14 cellular contexts compared by ENCODE assay signal in genomic region chr10:126930506-126931458, GRCh38. TPM values are rescaled to one million over a fixed set of nuclear protein-coding genes. Genes with fewer than 3 reads are reported as not detected.
A peak's percentile ranks its signal among the peaks of the same experiment; 100 is the strongest.
DNase-seq lines count a peak whose midpoint lies in the region; ATAC-seq and TF ChIP-seq lines count a peak whose summit lies in the region.
"Had no signal": no experiment of that assay in that cellular context is flagged by ENCODE, and none has a peak within 500 bp of the region (broad histone marks: within the 10 kb centered on the region; RNA-seq: fewer than 3 reads in every experiment).

No MANE protein-coding gene starts in this region.

- H3K4me1 ChIP-seq in Caco-2, result peaks cover 15% of the 10 kb centered on the region; the same call in 1 of the 2 replicates
- peaks cover 0 to 27% of the 10 kb centered on the region in 2 donors for H3K4me1 ChIP-seq in left lung
- H3K4me1 ChIP-seq in skeletal muscle satellite cell (ENCODE audit: control insufficient read depth, insufficient read depth, low read length), result peaks cover 20% of the 10 kb centered on the region
- H3K4me1 ChIP-seq in PC-3 (ENCODE audit: insufficient read depth, low read length), result peaks cover 16% of the 10 kb centered on the region

- H3K9ac ChIP-seq in skeletal muscle satellite cell (ENCODE audit: low read depth, low read length) (no peak overlapping the region), PC-3 (ENCODE audit: low read length) (no peak overlapping the region)
- H3K9ac ChIP-seq: BLaER1 had no signal

- DNase-seq in Caco-2 (no peak), endothelial cell (ENCODE audit: low spot score) (no peak), left lung (no peak), PC-3 (no peak), GOT3 (lab: John Stamatoyannopoulos, UW) (no peak)
- DNase-seq: activated CD4-positive, CD25-positive, alpha-beta regulatory T cell; amygdala; kidney glomerular epithelial cell; NCI-H2029 treated with DMSO at 0.1 percent for 48 hours; retina had no signal

- H3K27ac Mint-ChIP-seq in Caco-2 (ENCODE audit: unreplicated experiment), result peak overlapping the region; percentile 61
- no peak overlapping the region for H3K27ac Mint-ChIP-seq in endothelial cell (ENCODE audit: unreplicated experiment)

- H3K4me2 ChIP-seq in skeletal muscle satellite cell (ENCODE audit: low read length) (peak overlapping the region; percentile 77), PC-3 (ENCODE audit: low read length) (no peak overlapping the region)
- H3K4me2 ChIP-seq: BLaER1 had no signal

- POLR2A ChIA-PET in Caco-2 (lab: Charles Lee) (no interaction called here), PC-3 (lab: Charles Lee; ENCODE audit: unreplicated experiment) (no interaction called here)

- TF ChIP-seq CTCF in Caco-2 (IDR thresholded peaks at IDR 0.05; ENCODE audit: insufficient read depth in 1 of 2, low read depth in 1 of 2, low read length in 1 of 2, severe bottlenecking in 1 of 2, unreplicated experiment in 1 of 2) (no peak), endothelial cell (IDR thresholded peaks at IDR 0.05; ENCODE audit: unreplicated experiment) (no peak), left lung (IDR thresholded peaks at IDR 0.05) (no peak), PC-3 (conservative IDR thresholded peaks at IDR 0.05; ENCODE audit: low read depth, low read length) (no peak)

- H3K9me2 ChIP-seq in PC-3 (replicated peaks; ENCODE audit: low read length), result no peaks in the 10 kb centered on the region

- H3K27ac ChIP-seq in left lung, result peak overlapping the region in 1 of 2 donors; percentile 56
- no peak overlapping the region for H3K27ac ChIP-seq in PC-3 (ENCODE audit: low read length)
- H3K27ac ChIP-seq: BLaER1 had no signal

- H3K4me3 ChIP-seq in Caco-2 (ENCODE audit: low read depth, low read length) (no peak overlapping the region), left lung (no peak overlapping the region), skeletal muscle satellite cell (ENCODE audit: low read length) (peak overlapping the region; percentile 53), PC-3 (ENCODE audit: low read length) (no peak overlapping the region)
- H3K4me3 ChIP-seq: BLaER1 had no signal

- intact Hi-C loops in Caco-2 (cut with micrococcal nuclease; ENCODE audit: unreplicated experiment) (no loop called here), left lung (cut with DNase I) (no loop called here), PC-3 (cut with micrococcal nuclease) (no loop called here)

- H3K27me3 Mint-ChIP-seq in Caco-2 (ENCODE audit: insufficient read depth, unreplicated experiment) (no peaks in the 10 kb centered on the region), endothelial cell (ENCODE audit: unreplicated experiment) (peaks cover 13% of the 10 kb centered on the region)

- peaks cover 5% of the 10 kb centered on the region for H3K4me1 Mint-ChIP-seq in Caco-2 (ENCODE audit: low read depth, unreplicated experiment)
- H3K4me1 Mint-ChIP-seq in endothelial cell (ENCODE audit: unreplicated experiment), result peaks cover 46% of the 10 kb centered on the region

- H3K79me2 ChIP-seq in PC-3 (ENCODE audit: low read length), result peaks cover 77% of the 10 kb centered on the region

- H3K9me3 Mint-ChIP-seq in Caco-2 (ENCODE audit: unreplicated experiment) (no peaks in the 10 kb centered on the region), endothelial cell (ENCODE audit: unreplicated experiment) (no peaks in the 10 kb centered on the region)

- H3K9me3 ChIP-seq in Caco-2 (no peaks in the 10 kb centered on the region), left lung (no peaks in the 10 kb centered on the region), skeletal muscle satellite cell (replicated peaks; ENCODE audit: low read length) (no peaks in the 10 kb centered on the region), PC-3 (ENCODE audit: low read length) (no peaks in the 10 kb centered on the region)
- H3K9me3 ChIP-seq: BLaER1 had no signal

- CTCF ChIA-PET in Caco-2 (lab: Charles Lee), result no interaction called here
- CTCF ChIA-PET in PC-3 (lab: Charles Lee), result no interaction called here

- peak; percentile 51 for ATAC-seq in left lung
- no peak for ATAC-seq in PC-3
- ATAC-seq in activated CD4-positive, CD25-positive, alpha-beta regulatory T cell treated with anti-CD3 and anti-CD28 coated beads, Interleukin-2, amount 50 U/mL, for 24 hours, result no peak
- ATAC-seq in HG02970 (IDR thresholded peaks at IDR 0.05; ENCODE audit: low FRiP score, unreplicated experiment), result no peak

- no peaks in the 10 kb centered on the region for H3F3A ChIP-seq in PC-3 (ENCODE audit: low read length, unreplicated experiment)

- BruUV-seq in Caco-2 (replicated peaks; lab: Mats Ljungman, UMichigan), result no TSS peak
- BruUV-seq in PC-3 (replicated peaks; lab: Mats Ljungman, UMichigan), result no TSS peak

- H4K20me1 ChIP-seq in PC-3 (ENCODE audit: low read length), result no peaks in the 10 kb centered on the region
- H4K20me1 ChIP-seq: BLaER1 had no signal

- H3K27me3 ChIP-seq in Caco-2 (replicated peaks; ENCODE audit: control insufficient read depth, insufficient read depth, low read length), result no peaks in the 10 kb centered on the region
- H3K27me3 ChIP-seq in left lung, result no peaks in the 10 kb centered on the region
- no peaks in the 10 kb centered on the region for H3K27me3 ChIP-seq in skeletal muscle satellite cell (ENCODE audit: control insufficient read depth, insufficient read depth, low read length)
- H3K27me3 ChIP-seq in PC-3 (ENCODE audit: low read length), result no peaks in the 10 kb centered on the region
- H3K27me3 ChIP-seq: BLaER1 had no signal

- no peak overlapping the region for H2AFZ ChIP-seq in PC-3 (ENCODE audit: low read length)

- H3K4me3 Mint-ChIP-seq in Caco-2 (ENCODE audit: unreplicated experiment) (no peak overlapping the region), endothelial cell (ENCODE audit: unreplicated experiment) (peak overlapping the region; percentile 66)

- H3K36me3 Mint-ChIP-seq in Caco-2 (ENCODE audit: insufficient read depth, unreplicated experiment), result peaks cover 51% of the 10 kb centered on the region
- H3K36me3 Mint-ChIP-seq in endothelial cell (ENCODE audit: low read depth, unreplicated experiment), result peaks cover 45% of the 10 kb centered on the region

- H3K36me3 ChIP-seq in Caco-2 (ENCODE audit: control insufficient read depth, insufficient read depth, low read length) (peaks cover 2% of the 10 kb centered on the region), left lung (peaks cover 0 to 10% of the 10 kb centered on the region in 2 donors), skeletal muscle satellite cell (ENCODE audit: insufficient read depth, low read length) (peaks cover 16% of the 10 kb centered on the region), PC-3 (ENCODE audit: low read depth, low read length) (peaks cover 3% of the 10 kb centered on the region; the same call in 1 of the 2 replicates)
- H3K36me3 ChIP-seq: BLaER1 had no signal

RNA-seq across cellular contexts. Expression of gene DOCK1, which starts 25.6 kb away (rescaled TPM):
- total RNA-seq in Caco-2 (2022) (82.2 and 83.5 TPM in 2 replicates), endothelial cell (ENCODE audit: unreplicated experiment) (116 TPM), left lung (10 to 100 TPM; 46.4 to 47.4 TPM), PC-3 (2014; rRNA removed) (34.3 and 34.6 TPM in 2 replicates)
- total RNA-seq in skeletal muscle satellite cell (2012; rRNA removed), result 44.6 and 46.6 TPM in 2 replicates
